In genomic region chr6:63307581-63308246, GRCh38 we compare ENCODE assay signal across 8 cellular contexts. TPM values are rescaled to one million over a fixed set of nuclear protein-coding genes. Genes with fewer than 3 reads are reported as not detected.
DNase-seq lines count a peak whose midpoint lies in the region; ATAC-seq and TF ChIP-seq lines count a peak whose summit lies in the region.

No MANE protein-coding gene starts in this region.

- H3K4me3 ChIP-seq in Panc1 (ENCODE audit: low read depth in 2 of 2, low read length in 2 of 2) = no peak overlapping the region
- no peak overlapping the region for H3K4me3 ChIP-seq in fibroblast of pulmonary artery (replicated peaks; ENCODE audit: low read depth, low read length)
- no peak overlapping the region for H3K4me3 ChIP-seq in transverse colon
- H3K4me3 ChIP-seq in Peyer's patch = no peak overlapping the region

- H3K4me1 ChIP-seq in Panc1 (ENCODE audit: control insufficient read depth, insufficient read depth, low read length) (no peaks in the 10 kb centered on the region), transverse colon (peaks cover 0 to 34% (median 18%) of the 10 kb centered on the region in 4 donors), Peyer's patch (no peaks in the 10 kb centered on the region)

- no peaks in the 10 kb centered on the region for H3K36me3 ChIP-seq in Panc1 (ENCODE audit: control insufficient read depth, insufficient read depth, low read length)
- no peaks in the 10 kb centered on the region for H3K36me3 ChIP-seq in transverse colon
- no peaks in the 10 kb centered on the region for H3K36me3 ChIP-seq in Peyer's patch

- WGBS in transverse colon (ENCODE audit: low coverage in 1 of 2), 2 donors = 75 to 82% methylated on average over 2 to 3 of the region's 3 CpGs

- TF ChIP-seq CTCF in Panc1 (IDR thresholded peaks at IDR 0.05) (peak; percentile 75), fibroblast of pulmonary artery (IDR thresholded peaks at IDR 0.05; ENCODE audit: low read length, missing control alignments) (peak; percentile 65), transverse colon (IDR thresholded peaks at IDR 0.05) (peak in 3 of 5 experiments; percentile 12 to 24 (median 23)), Peyer's patch (IDR thresholded peaks at IDR 0.05) (peak in 2 of 6 experiments; percentile 30 to 36)

- H3K27ac ChIP-seq in Panc1 (ENCODE audit: low read length) = no peak overlapping the region
- peak overlapping the region in 2 of 4 donors; percentile 71 to 78 for H3K27ac ChIP-seq in transverse colon
- H3K27ac ChIP-seq in Peyer's patch = no peak overlapping the region

- no peak for TF ChIP-seq EP300 in transverse colon (IDR thresholded peaks at IDR 0.05; ENCODE audit: low read depth)

- intact Hi-C loops in Panc1 (cut with micrococcal nuclease; ENCODE audit: unreplicated experiment) = no loop called here
- intact Hi-C loops in transverse colon (cut with DNase I; ENCODE audit: low total_unique reads) = no loop called here

- H3K9me3 ChIP-seq in Panc1 (ENCODE audit: control insufficient read depth, insufficient read depth, low read depth, low read length) = no peaks in the 10 kb centered on the region
- H3K9me3 ChIP-seq in transverse colon = no peaks in the 10 kb centered on the region
- no peaks in the 10 kb centered on the region for H3K9me3 ChIP-seq in Peyer's patch

- POLR2A ChIA-PET in Panc1 (lab: Charles Lee) = no interaction called here

- CTCF ChIA-PET in Panc1 (lab: Charles Lee) = no interaction called here

- TF ChIP-seq POLR2A in transverse colon (IDR thresholded peaks at IDR 0.05) (no peak), Peyer's patch (IDR thresholded peaks at IDR 0.05) (no peak)

- peak; percentile 26 for DNase-seq in GF-D8 (lab: John Stamatoyannopoulos, UW)
- DNase-seq in Panc1 (ENCODE audit: low read depth, low spot score) = peak; percentile 51
- DNase-seq in fibroblast of pulmonary artery (ENCODE audit: low read depth) = peak; percentile 70
- DNase-seq in transverse colon = no peak
- no peak for DNase-seq in Peyer's patch
- no peak for DNase-seq in activated effector memory CD4-positive, alpha-beta T cell treated with Interleukin-2 at 50 U/mL for 16 hours

- peak; percentile 90 for ATAC-seq in GM21367 (IDR thresholded peaks at IDR 0.05; ENCODE audit: unreplicated experiment)
- peak; percentile 90 for ATAC-seq in HG03520 (IDR thresholded peaks at IDR 0.05; ENCODE audit: unreplicated experiment)
- ATAC-seq in Panc1 = peak; percentile 94

- BruUV-seq in Panc1 (replicated peaks; lab: Mats Ljungman, UMichigan) = no TSS peak

- H3K27me3 ChIP-seq in Panc1 (ENCODE audit: control insufficient read depth, insufficient read depth, low read length) (no peaks in the 10 kb centered on the region), transverse colon (no peaks in the 10 kb centered on the region), Peyer's patch (no peaks in the 10 kb centered on the region)

- in situ Hi-C loops in Panc1 (cut with HindIII; ENCODE audit: low pct_unique_long_range_greater_than_20kb, low sequenced_read_pairs) = no loop called here
- in situ Hi-C loops in transverse colon (cut with MboI; ENCODE audit: low pct_ligation_motif_present in 1 of 4, low pct_unique_long_range_greater_than_20kb in 1 of 4, low sequenced_read_pairs in 3 of 4) = loop anchor here in 1 of 4 donors (25.0 kb wide), 1 partner anchor 455 kb away; no protein-coding TSS in a partner anchor

RNA-seq across cellular contexts. Expression of gene LGSN, which starts 12.1 kb away (rescaled TPM):
- not detected for total RNA-seq in Panc1 (2021; ENCODE audit: unreplicated experiment)
- polyA plus RNA-seq in Panc1 (2012; ENCODE audit: insufficient read length) = not detected
- 1 to 10 TPM in 1 of 4 donors, under 1 TPM in 1, not detected in 2; 0.32 to 2.4 TPM for total RNA-seq in transverse colon
- total RNA-seq in Peyer's patch = not detected

Comparison
In these comparisons a context has a peak if more than half of its experiments do, and no peak if none do; other contexts are left out.
1. DNase-seq: peak in GF-D8 (single experiment), Panc1 (single experiment) and fibroblast of pulmonary artery (single experiment); none in transverse colon (single experiment), Peyer's patch (0 of 3) and activated effector memory CD4-positive, alpha-beta T cell treated with Interleukin-2 at 50 U/mL for 16 hours (single experiment).
2. Peak in every context shown above with its lines, with median percentiles within 50 percentile points of each other: ATAC-seq.